In the genomic region with DNA sequence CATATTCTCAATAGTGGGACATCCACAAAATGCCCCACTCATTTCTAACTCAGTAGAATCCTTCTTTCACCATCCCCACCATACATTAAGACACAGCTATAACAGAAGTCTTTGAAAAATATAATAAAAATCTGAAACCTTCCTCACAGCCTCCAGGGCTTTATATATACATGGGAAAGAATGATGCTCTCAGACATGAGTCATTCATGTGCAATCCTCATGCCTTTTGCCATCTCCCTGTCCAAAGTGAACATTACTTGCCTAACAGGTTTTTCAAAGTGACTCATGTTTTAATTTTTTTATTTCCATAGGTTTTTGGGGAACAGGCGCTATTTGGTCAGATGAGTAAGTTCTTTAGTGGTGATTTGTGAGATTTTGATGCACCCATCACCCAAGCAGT, we compare ENCODE assay signal across 15 cellular contexts.
A peak's percentile ranks its signal among the peaks of the same experiment; 100 is the strongest.
DNase-seq lines count a peak whose midpoint lies in the region; ATAC-seq and TF ChIP-seq lines count a peak whose summit lies in the region.
"Had no signal": no experiment of that assay in that cellular context is flagged by ENCODE, and none has a peak within 500 bp of the region (broad histone marks: within the 10 kb centered on the region; RNA-seq: fewer than 3 reads in every experiment).

No MANE protein-coding gene starts in this region.

- H3K27ac Mint-ChIP-seq in MCF 10A (ENCODE audit: low read depth, unreplicated experiment) (peak overlapping the region; percentile 74), type B pancreatic cell (peak overlapping the region; percentile 87)
- H3K27ac Mint-ChIP-seq: CD4-positive, alpha-beta T cell; GM23338 had no signal

- intact Hi-C loops in MCF 10A (cut with micrococcal nuclease) (loop anchor here (5.0 kb wide), 1 partner anchor 62 kb away; no protein-coding TSS in a partner anchor), breast epithelium (cut with DNase I; ENCODE audit: low total_unique reads) (no loop called here)

- CTCF ChIA-PET in MCF 10A (lab: Yijun Ruan, JAX): interaction anchor here (0.5 to 2.1 kb wide), 7 partner anchors 11 to 1011 kb away, joined by 3 to 17 read pairs (median 4); no protein-coding TSS in a partner anchor
- CTCF ChIA-PET in RWPE1 (lab: Yijun Ruan, JAX): no interaction called here

- H3K4me1 Mint-ChIP-seq in MCF 10A (ENCODE audit: insufficient read depth, unreplicated experiment) (peaks cover 25% of the 10 kb centered on the region), type B pancreatic cell (ENCODE audit: unreplicated experiment) (peaks cover 10% of the 10 kb centered on the region)
- H3K4me1 Mint-ChIP-seq: GM23338 had no signal

- H3K36me3 ChIP-seq in breast epithelium: no peaks in the 10 kb centered on the region

- H3K9me3 Mint-ChIP-seq in MCF 10A (ENCODE audit: unreplicated experiment) (no peaks in the 10 kb centered on the region), type B pancreatic cell (no peaks in the 10 kb centered on the region)
- H3K9me3 Mint-ChIP-seq: CD4-positive, alpha-beta T cell had no signal

- DNase-seq in MCF 10A (ENCODE audit: unreplicated experiment): peak; percentile 91
- no peak for DNase-seq in breast epithelium (ENCODE audit: low spot score in 2 of 2)
- DNase-seq in RWPE1 (ENCODE audit: low spot score): peak; percentile 90
- DNase-seq in fibroblast of the aortic adventitia (ENCODE audit: low read depth): peak; percentile 67
- no peak for DNase-seq in type B pancreatic cell (ENCODE audit: extremely low spot score, unreplicated experiment)
- DNase-seq: activated naive CD4-positive, alpha-beta T cell; CD4-positive, alpha-beta T cell; midbrain; NCI-H526 treated with DMSO at 0.1 percent for 48 hours; stimulated activated CD4-positive, alpha-beta T cell treated with anti-CD3 and anti-CD28 coated beads, Interleukin-12 subunit alpha, Interleukin-12 subunit beta, amount 100 ng/mL, for 4 hours had no signal

- no peaks in the 10 kb centered on the region for H3K27me3 ChIP-seq in breast epithelium

- H3K27ac ChIP-seq in breast epithelium (peak overlapping the region in 1 of 2 donors; percentile 56), RWPE1 (peak overlapping the region; percentile 60)
- H3K27ac ChIP-seq: HL-60 had no signal

- H3K4me3 Mint-ChIP-seq in MCF 10A (ENCODE audit: unreplicated experiment) (peak overlapping the region; percentile 19), type B pancreatic cell (no peak overlapping the region)
- H3K4me3 Mint-ChIP-seq: CD4-positive, alpha-beta T cell; GM23338 had no signal

- TF ChIP-seq CTCF in MCF 10A (IDR thresholded peaks at IDR 0.05; ENCODE audit: unreplicated experiment): no peak
- TF ChIP-seq CTCF in breast epithelium (IDR thresholded peaks at IDR 0.05): no peak
- TF ChIP-seq CTCF in RWPE1 (conservative IDR thresholded peaks at IDR 0.05; ENCODE audit: low read depth): no peak
- no peak for TF ChIP-seq CTCF in fibroblast of the aortic adventitia (IDR thresholded peaks at IDR 0.05; ENCODE audit: insufficient read depth, low read length)
- no peak for TF ChIP-seq CTCF in type B pancreatic cell (conservative IDR thresholded peaks at IDR 0.05)

- POLR2A ChIA-PET in MCF 10A (lab: Yijun Ruan, JAX): interaction anchor here (0.6 to 3.9 kb wide), 14 partner anchors 9 to 813 kb away, joined by 3 to 25 read pairs (median 4); a partner anchor contains a TSS
- POLR2A ChIA-PET in RWPE1 (lab: Yijun Ruan, JAX; ENCODE audit: low non-redundant PET): no interaction called here

- BruUV-seq in MCF 10A (replicated peaks; lab: Mats Ljungman, UMichigan): no TSS peak

- no peaks in the 10 kb centered on the region for H3K27me3 Mint-ChIP-seq in MCF 10A (ENCODE audit: insufficient read depth, unreplicated experiment)
- no peaks in the 10 kb centered on the region for H3K27me3 Mint-ChIP-seq in type B pancreatic cell
- H3K27me3 Mint-ChIP-seq: CD4-positive, alpha-beta T cell had no signal

- no peak overlapping the region for H3K4me3 ChIP-seq in breast epithelium
- H3K4me3 ChIP-seq in fibroblast of the aortic adventitia (ENCODE audit: low read depth, low read length): no peak overlapping the region
- H3K4me3 ChIP-seq: GM23338 had no signal

- H3K36me3 Mint-ChIP-seq in MCF 10A (ENCODE audit: insufficient read depth, unreplicated experiment) (peaks cover 17% of the 10 kb centered on the region), type B pancreatic cell (no peaks in the 10 kb centered on the region)

- peaks cover 0 to under 1% of the 10 kb centered on the region in 2 donors for H3K9me3 ChIP-seq in breast epithelium

- TF ChIP-seq POLR2A in breast epithelium (IDR thresholded peaks at IDR 0.05): no peak

- ATAC-seq in HG03439 (IDR thresholded peaks at IDR 0.05; ENCODE audit: unreplicated experiment) (no peak), GM21723 (IDR thresholded peaks at IDR 0.05; ENCODE audit: unreplicated experiment) (no peak), HG03097 (IDR thresholded peaks at IDR 0.05; ENCODE audit: low FRiP score, unreplicated experiment) (no peak)
- ATAC-seq: GM23338 had no signal

- H3K4me1 ChIP-seq in breast epithelium: no peaks in the 10 kb centered on the region

Comparison
In these comparisons a context has a peak if more than half of its experiments do, and no peak if none do; other contexts are left out.
1. DNase-seq: peak in MCF 10A (single experiment), RWPE1 (single experiment) and fibroblast of the aortic adventitia (single experiment); none in breast epithelium (0 of 2) and type B pancreatic cell (single experiment).